1 cellular context compared by ENCODE assay signal in genomic region chr19:55623130-55623868, GRCh38.
TF ChIP-seq lines count a peak whose summit lies in the region.

No MANE protein-coding gene starts in this region.

TF ChIP-seq in HepG2, 621 proteins besides CTCF, POLR2A, EP300 and RAD21:
- TF ChIP-seq ARID4A (CRISPR knock-in tag; IDR thresholded peaks at IDR 0.05; ENCODE audit: borderline replicate concordance): 0 out of 2 replicates have a peak, but pooled peaks have one; percentile 7
- no peak for TF ChIP-seq ZFP37 (CRISPR knock-in tag; IDR thresholded peaks at IDR 0.05; ENCODE audit: borderline replicate concordance)
